Comparison of ENCODE assay signal across 20 cellular contexts in the genomic region with DNA sequence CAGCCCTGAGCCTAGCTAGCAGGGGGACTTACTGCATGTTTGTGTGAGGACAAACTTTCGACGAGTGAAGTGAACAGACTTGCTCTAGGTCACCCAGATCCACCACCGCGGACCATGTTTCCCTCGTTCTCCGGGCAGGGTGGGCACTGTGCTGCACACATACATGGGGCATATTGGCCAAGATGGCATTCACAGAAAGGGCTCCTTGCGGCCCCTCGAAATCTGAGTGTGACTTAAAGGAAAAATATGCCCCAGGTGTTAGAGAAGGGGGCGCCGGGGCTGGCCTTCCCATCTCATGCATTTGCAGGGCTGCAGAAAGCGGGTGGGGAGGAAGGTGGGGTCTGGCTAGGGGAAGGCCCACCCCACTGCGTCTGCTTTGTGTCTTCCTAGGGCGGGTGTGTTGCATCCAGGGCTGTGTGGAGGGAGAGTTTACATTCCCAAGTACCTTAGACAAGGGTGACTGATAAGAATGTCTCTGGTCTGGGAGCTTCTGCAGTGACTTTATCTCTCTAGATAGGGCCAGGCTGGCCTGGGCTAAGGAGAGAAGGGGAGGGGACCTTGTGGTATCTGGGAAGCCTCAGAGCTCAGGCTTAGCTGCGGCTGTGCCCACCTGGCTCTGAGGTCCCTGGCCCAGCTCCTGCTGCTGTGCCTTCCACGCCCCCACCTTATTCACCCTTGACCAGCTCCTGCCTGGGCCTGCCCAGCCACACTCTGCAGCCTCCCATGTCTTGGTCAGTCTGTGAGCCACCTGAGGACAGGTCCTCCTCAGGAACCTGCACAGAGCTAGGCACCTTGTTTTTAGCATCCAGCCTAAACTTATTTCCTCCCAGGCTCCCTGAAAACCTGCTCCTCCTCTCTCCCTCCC. TPM values are rescaled to one million over a fixed set of nuclear protein-coding genes. Genes with fewer than 3 reads are reported as not detected.
A peak's percentile ranks its signal among the peaks of the same experiment; 100 is the strongest.
DNase-seq lines count a peak whose midpoint lies in the region; FAIRE-seq and TF ChIP-seq lines count a peak whose summit lies in the region.
"Had no signal": no experiment of that assay in that cellular context is flagged by ENCODE, and none has a peak within 500 bp of the region (broad histone marks: within the 10 kb centered on the region; RNA-seq: fewer than 3 reads in every experiment).

No MANE protein-coding gene starts in this region.

- no peaks in the 10 kb centered on the region for H3K27me3 Mint-ChIP-seq in activated T-cell treated with anti-CD3 and anti-CD28 coated beads, Interleukin-2, amount 50 U/mL, for 24 hours

- H3K4me3 ChIP-seq in smooth muscle cell = no peak overlapping the region
- H3K4me3 ChIP-seq: A549, neural progenitor cell, transverse colon had no signal

- no peaks in the 10 kb centered on the region for H3K79me2 ChIP-seq in smooth muscle cell (ENCODE audit: low read depth)

- H3K27ac Mint-ChIP-seq in activated T-cell treated with anti-CD3 and anti-CD28 coated beads, Interleukin-2, amount 50 U/mL, for 24 hours = no peak overlapping the region
- H3K27ac Mint-ChIP-seq: neural progenitor cell had no signal

- FAIRE-seq in D721Med (lab: Jason Lieb, UNC) = no peak
- FAIRE-seq: A549, bronchial epithelial cell, islet of Langerhans had no signal

- H3K9ac ChIP-seq in smooth muscle cell (ENCODE audit: low read depth) = no peak overlapping the region
- H3K9ac ChIP-seq: neural progenitor cell had no signal

- H3K27me3 ChIP-seq in smooth muscle cell (ENCODE audit: low read depth) = no peaks in the 10 kb centered on the region
- H3K27me3 ChIP-seq: neural progenitor cell, transverse colon had no signal

- peaks cover 14% of the 10 kb centered on the region for H3K4me1 ChIP-seq in smooth muscle cell (ENCODE audit: low read depth)
- H3K4me1 ChIP-seq: A549, neural progenitor cell had no signal

- no peaks in the 10 kb centered on the region for H3K9me3 ChIP-seq in smooth muscle cell (replicated peaks; ENCODE audit: low read depth)
- H3K9me3 ChIP-seq: transverse colon had no signal

- H3K36me3 Mint-ChIP-seq in activated T-cell treated with anti-CD3 and anti-CD28 coated beads, Interleukin-2, amount 50 U/mL, for 24 hours (ENCODE audit: low read depth) = no peaks in the 10 kb centered on the region
- H3K36me3 Mint-ChIP-seq: IgD-negative memory B cell, neural progenitor cell had no signal

- TF ChIP-seq CTCF in smooth muscle cell (IDR thresholded peaks at IDR 0.05; ENCODE audit: borderline replicate concordance, insufficient read depth, poor library complexity, severe bottlenecking) (no peak), D721Med (IDR thresholded peaks at IDR 0.05; ENCODE audit: insufficient read depth, missing control alignments) (no peak)

- WGBS in smooth muscle cell (ENCODE audit: low lambda C conversion rate) = 64% methylated on average over 15 of the region's 15 CpGs

- no peak overlapping the region for H2AFZ ChIP-seq in smooth muscle cell (ENCODE audit: low read depth)
- H2AFZ ChIP-seq: neural progenitor cell had no signal

- H4K20me1 ChIP-seq in smooth muscle cell (ENCODE audit: low read depth) = no peaks in the 10 kb centered on the region

- DNase-seq in activated T-cell treated with anti-CD3 and anti-CD28 coated beads, Interleukin-2, amount 50 U/mL, for 24 hours = peak; percentile 12
- no peak for DNase-seq in activated T-cell treated with anti-CD3 and anti-CD28 coated beads, Interleukin-2, amount 50 U/mL, for 1 hour
- peak; percentile 53 for DNase-seq in OCI-M1 (lab: John Stamatoyannopoulos, UW)
- DNase-seq in iPS-NIHi7 (ENCODE audit: extremely low spot score) = peak; percentile 34
- DNase-seq in smooth muscle cell (lab: John Stamatoyannopoulos, UW; ENCODE audit: unreplicated experiment) = no peak
- DNase-seq in DMS114 treated with DMSO at 0.1 percent for 48 hours (lab: John Stamatoyannopoulos, UW; ENCODE audit: unreplicated experiment) = no peak
- DNase-seq in D721Med (ENCODE audit: insufficient read length, low spot score) = no peak
- DNase-seq in HUDEP-2 (lab: John Stamatoyannopoulos, UW; ENCODE audit: unreplicated experiment in 76 of 76) = no peak
- DNase-seq: DMS79; GOT3; NCI-H187 treated with DMSO at 0.1 percent for 48 hours; stimulated activated naive CD4-positive, alpha-beta T cell; transverse colon had no signal

- no peak overlapping the region for H3K4me3 Mint-ChIP-seq in activated T-cell treated with anti-CD3 and anti-CD28 coated beads, Interleukin-2, amount 50 U/mL, for 24 hours
- H3K4me3 Mint-ChIP-seq: IgD-negative memory B cell, neural progenitor cell had no signal

- H3K4me1 Mint-ChIP-seq in activated T-cell treated with anti-CD3 and anti-CD28 coated beads, Interleukin-2, amount 50 U/mL, for 24 hours (ENCODE audit: low read depth) = peaks cover 34% of the 10 kb centered on the region

- no peaks in the 10 kb centered on the region for H3K36me3 ChIP-seq in smooth muscle cell (ENCODE audit: low read depth)
- H3K36me3 ChIP-seq: neural progenitor cell, transverse colon had no signal

- peak overlapping the region; percentile 94 for H3K27ac ChIP-seq in smooth muscle cell (ENCODE audit: low read depth)
- H3K27ac ChIP-seq: A549, C4-2B, neural progenitor cell, RWPE1, transverse colon had no signal

- no peak overlapping the region for H3K4me2 ChIP-seq in smooth muscle cell
- H3K4me2 ChIP-seq: A549, neural progenitor cell had no signal

- no peaks in the 10 kb centered on the region for H3F3A ChIP-seq in smooth muscle cell (ENCODE audit: low read depth)

- peaks cover 11% of the 10 kb centered on the region for H3K9me3 Mint-ChIP-seq in activated T-cell treated with anti-CD3 and anti-CD28 coated beads, Interleukin-2, amount 50 U/mL, for 24 hours

RNA-seq across cellular contexts. Expression of a gene that starts 45.8 kb away (rescaled TPM):
- 147 and 171 TPM in 2 replicates for total RNA-seq in smooth muscle cell
- 330 and 444 TPM in 2 replicates for polyA plus RNA-seq in smooth muscle cell
- polyA plus RNA-seq: IgD-negative memory B cell had no signal

Comparison
In these comparisons a context has a peak if more than half of its experiments do, and no peak if none do; other contexts are left out.
1. DNase-seq: peak in activated T-cell treated with anti-CD3 and anti-CD28 coated beads, Interleukin-2, amount 50 U/mL, for 24 hours (single experiment), OCI-M1 (single experiment) and iPS-NIHi7 (single experiment); none in activated T-cell treated with anti-CD3 and anti-CD28 coated beads, Interleukin-2, amount 50 U/mL, for 1 hour (single experiment), smooth muscle cell (single experiment), DMS114 treated with DMSO at 0.1 percent for 48 hours (single experiment), D721Med (single experiment) and HUDEP-2 (0 of 76).